In genomic region chr11:65862191-65862735, GRCh38 we compare ENCODE assay signal across 11 cellular contexts. TPM values are rescaled to one million over a fixed set of nuclear protein-coding genes. Genes with fewer than 3 reads are reported as not detected.
DNase-seq lines count a peak whose midpoint lies in the region; ATAC-seq and TF ChIP-seq lines count a peak whose summit lies in the region.
"Had no signal": no experiment of that assay in that cellular context is flagged by ENCODE, and none has a peak within 500 bp of the region (broad histone marks: within the 10 kb centered on the region; RNA-seq: fewer than 3 reads in every experiment).

No MANE protein-coding gene starts in this region.

- no peak for DNase-seq in left ventricle myocardium inferior
- no peak for DNase-seq in right atrium auricular region (ENCODE audit: low spot score)
- DNase-seq in lower lobe of right lung: peak; percentile 47
- no peak for DNase-seq in type B pancreatic cell (ENCODE audit: extremely low spot score, unreplicated experiment)
- DNase-seq in NCI-H1092 treated with DMSO at 0.1 percent for 48 hours (lab: John Stamatoyannopoulos, UW): no peak
- no peak for DNase-seq in DMS53 treated with DMSO at 0.1 percent for 48 hours (lab: John Stamatoyannopoulos, UW; ENCODE audit: unreplicated experiment)
- DNase-seq: retina; stimulated activated naive CD4-positive, alpha-beta T cell had no signal

- H3K9me3 Mint-ChIP-seq in activated naive CD8-positive, alpha-beta T cell (ENCODE audit: low read depth): no peaks in the 10 kb centered on the region
- no peaks in the 10 kb centered on the region for H3K9me3 Mint-ChIP-seq in type B pancreatic cell

- H3K36me3 Mint-ChIP-seq in activated naive CD8-positive, alpha-beta T cell: no peaks in the 10 kb centered on the region
- peaks cover 4% of the 10 kb centered on the region for H3K36me3 Mint-ChIP-seq in type B pancreatic cell

- ATAC-seq in lower lobe of right lung: no peak
- ATAC-seq in GM19328 (IDR thresholded peaks at IDR 0.05; ENCODE audit: unreplicated experiment): no peak

- intact Hi-C loops in left ventricle myocardium inferior (cut with micrococcal nuclease) (no loop called here), lower lobe of right lung (cut with DNase I) (no loop called here)

- no peaks in the 10 kb centered on the region for H3K27me3 ChIP-seq in left ventricle myocardium inferior (ENCODE audit: low read depth)
- no peaks in the 10 kb centered on the region for H3K27me3 ChIP-seq in right atrium auricular region
- no peaks in the 10 kb centered on the region for H3K27me3 ChIP-seq in lower lobe of right lung (ENCODE audit: low read depth)
- H3K27me3 ChIP-seq: MG63 had no signal

- H3K4me1 ChIP-seq in left ventricle myocardium inferior (peaks cover 62% of the 10 kb centered on the region), right atrium auricular region (peaks cover 0 to 47% of the 10 kb centered on the region in 2 donors), lower lobe of right lung (peaks cover 36% of the 10 kb centered on the region)

- peaks cover 25% of the 10 kb centered on the region for H3K4me1 Mint-ChIP-seq in activated naive CD8-positive, alpha-beta T cell (ENCODE audit: low read depth)
- peaks cover 15% of the 10 kb centered on the region for H3K4me1 Mint-ChIP-seq in type B pancreatic cell (ENCODE audit: unreplicated experiment)

- peak overlapping the region; percentile 95 for H3K4me3 Mint-ChIP-seq in activated naive CD8-positive, alpha-beta T cell
- H3K4me3 Mint-ChIP-seq in type B pancreatic cell: peak overlapping the region; percentile 68

- H3K27ac ChIP-seq in left ventricle myocardium inferior (replicated peaks) (peak overlapping the region; percentile 97), right atrium auricular region (no peak overlapping the region), lower lobe of right lung (peak overlapping the region; percentile 98)

- H3K36me3 ChIP-seq in left ventricle myocardium inferior (peaks cover 60% of the 10 kb centered on the region), right atrium auricular region (peaks cover 58% of the 10 kb centered on the region), lower lobe of right lung (peaks cover 59% of the 10 kb centered on the region)

- peak overlapping the region; percentile 52 for H3K27ac Mint-ChIP-seq in activated naive CD8-positive, alpha-beta T cell
- H3K27ac Mint-ChIP-seq in type B pancreatic cell: peak overlapping the region; percentile 71

- H3K9me3 ChIP-seq in left ventricle myocardium inferior (replicated peaks): no peaks in the 10 kb centered on the region
- H3K9me3 ChIP-seq in right atrium auricular region: no peaks in the 10 kb centered on the region
- H3K9me3 ChIP-seq in lower lobe of right lung: no peaks in the 10 kb centered on the region
- H3K9me3 ChIP-seq: MG63 had no signal

- no peak for TF ChIP-seq CTCF in left ventricle myocardium inferior (IDR thresholded peaks at IDR 0.05; ENCODE audit: borderline replicate concordance)
- no peak for TF ChIP-seq CTCF in right atrium auricular region (IDR thresholded peaks at IDR 0.05)
- no peak for TF ChIP-seq CTCF in lower lobe of right lung (IDR thresholded peaks at IDR 0.05)
- TF ChIP-seq CTCF in type B pancreatic cell (conservative IDR thresholded peaks at IDR 0.05): no peak

- H3K4me3 ChIP-seq in left ventricle myocardium inferior (peak overlapping the region; percentile 80), right atrium auricular region (no peak overlapping the region), lower lobe of right lung (no peak overlapping the region)

- no peaks in the 10 kb centered on the region for H3K27me3 Mint-ChIP-seq in activated naive CD8-positive, alpha-beta T cell
- no peaks in the 10 kb centered on the region for H3K27me3 Mint-ChIP-seq in type B pancreatic cell

RNA-seq across cellular contexts. Expression of gene MUS81, which starts 2.0 kb away (rescaled TPM):
- total RNA-seq in left ventricle myocardium inferior (31.5 TPM), right atrium auricular region (10 to 100 TPM; 23.4 to 26.3 TPM), lower lobe of right lung (52.8 TPM), type B pancreatic cell (ENCODE audit: low replicate concordance) (67.9 and 72.4 TPM in 2 replicates)

RNA-seq across cellular contexts. Expression of gene CFL1, which starts 4.3 kb away (rescaled TPM):
- total RNA-seq in left ventricle myocardium inferior (299 TPM), right atrium auricular region (100 to 1,000 TPM; 365 to 493 TPM), lower lobe of right lung (647 TPM), type B pancreatic cell (ENCODE audit: low replicate concordance) (947 and 981 TPM in 2 replicates)

RNA-seq across cellular contexts. Expression of gene EFEMP2, which starts 10.3 kb away (rescaled TPM):
- total RNA-seq in left ventricle myocardium inferior: 85.1 TPM
- total RNA-seq in right atrium auricular region: 100 to 1,000 TPM; 117 to 156 TPM
- total RNA-seq in lower lobe of right lung: 53.9 TPM
- 5.5 and 24.5 TPM in 2 replicates for total RNA-seq in type B pancreatic cell (ENCODE audit: low replicate concordance)

RNA-seq across cellular contexts. Expression of gene CTSW, which starts 17.4 kb away (rescaled TPM):
- total RNA-seq in left ventricle myocardium inferior (0.49 TPM), right atrium auricular region (1 to 10 TPM in 1 of 2 donors, under 1 TPM in 1; 0.39 to 1.1 TPM), lower lobe of right lung (20.6 TPM), type B pancreatic cell (ENCODE audit: low replicate concordance) (not detected in 2 replicates)

RNA-seq across cellular contexts. Expression of gene FIBP, which starts 26.0 kb away (rescaled TPM):
- total RNA-seq in left ventricle myocardium inferior: 42.2 TPM
- total RNA-seq in right atrium auricular region: 10 to 100 TPM; 50.9 to 82.8 TPM
- 44.0 TPM for total RNA-seq in lower lobe of right lung
- 50.9 and 74.7 TPM in 2 replicates for total RNA-seq in type B pancreatic cell (ENCODE audit: low replicate concordance)

Comparison
In these comparisons a context has a peak if more than half of its experiments do, and no peak if none do; other contexts are left out.
1. H3K27ac ChIP-seq: peak in left ventricle myocardium inferior (single experiment) and lower lobe of right lung (single experiment); none in right atrium auricular region (0 of 2).